Comparison of ENCODE assay signal across 8 cellular contexts in the genomic region with DNA sequence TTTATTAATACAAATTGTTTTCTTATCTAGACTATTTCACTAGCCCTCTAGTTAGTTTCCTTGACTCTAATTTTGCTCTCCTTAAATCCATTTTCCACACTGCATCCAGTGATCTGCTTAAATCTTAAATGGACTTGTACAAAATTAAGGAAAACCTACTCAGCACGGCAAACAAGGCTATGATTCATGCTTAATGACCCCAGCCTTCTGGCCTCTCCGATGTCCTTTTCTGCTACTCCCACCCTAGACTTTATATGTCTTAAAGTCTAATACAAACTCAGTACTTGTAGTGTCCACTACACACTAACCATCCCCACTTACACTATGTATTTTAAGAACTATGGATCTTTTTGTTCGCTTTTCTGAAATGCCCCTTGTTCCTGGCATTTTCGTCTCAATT. TPM values are rescaled to one million over a fixed set of nuclear protein-coding genes. Genes with fewer than 3 reads are reported as not detected.
DNase-seq lines count a peak whose midpoint lies in the region; ATAC-seq and TF ChIP-seq lines count a peak whose summit lies in the region.

No MANE protein-coding gene starts in this region.

- no peaks in the 10 kb centered on the region for H3K36me3 ChIP-seq in transverse colon

- no peak for TF ChIP-seq CTCF in activated CD8-positive, alpha-beta T cell treated with anti-CD3 and anti-CD28 coated beads for 36 hours (IDR thresholded peaks at IDR 0.05)
- no peak for TF ChIP-seq CTCF in transverse colon (IDR thresholded peaks at IDR 0.05)

- no peaks in the 10 kb centered on the region for H3K9me3 Mint-ChIP-seq in activated T-cell treated with anti-CD3 and anti-CD28 coated beads, Interleukin-2, amount 50 U/mL, for 72 hours
- H3K9me3 Mint-ChIP-seq in activated CD8-positive, alpha-beta T cell treated with anti-CD3 and anti-CD28 coated beads for 36 hours: no peaks in the 10 kb centered on the region

- intact Hi-C loops in activated CD8-positive, alpha-beta T cell treated with anti-CD3 and anti-CD28 coated beads for 36 hours (cut with micrococcal nuclease): no loop called here
- intact Hi-C loops in transverse colon (cut with DNase I; ENCODE audit: low total_unique reads): no loop called here

- DNase-seq in activated T-cell treated with anti-CD3 and anti-CD28 coated beads, Interleukin-2, amount 50 U/mL, for 72 hours: no peak
- DNase-seq in activated T-cell treated with anti-CD3 and anti-CD28 coated beads, Interleukin-2, amount 50 U/mL, for 1 hour: no peak
- no peak for DNase-seq in activated CD8-positive, alpha-beta T cell treated with anti-CD3 and anti-CD28 coated beads for 36 hours
- DNase-seq in iris pigment epithelial cell (ENCODE audit: low read depth) (peak; percentile 56), transverse colon (no peak), HT-29 (ENCODE audit: low spot score) (no peak), cerebellum (ENCODE audit: low spot score) (no peak), NOMO-1 (lab: John Stamatoyannopoulos, UW; ENCODE audit: unreplicated experiment in 2 of 2) (no peak)

- ATAC-seq in activated T-cell treated with anti-CD3 and anti-CD28 coated beads, Interleukin-2, amount 50 U/mL, for 72 hours (replicated peaks in 1 of 2): no peak
- ATAC-seq in activated CD8-positive, alpha-beta T cell treated with anti-CD3 and anti-CD28 coated beads for 36 hours: no peak

- H3K36me3 Mint-ChIP-seq in activated T-cell treated with anti-CD3 and anti-CD28 coated beads, Interleukin-2, amount 50 U/mL, for 72 hours (ENCODE audit: insufficient read depth in 2 of 2): peaks cover 14 to 16% of the 10 kb centered on the region in 2 donors
- H3K36me3 Mint-ChIP-seq in activated CD8-positive, alpha-beta T cell treated with anti-CD3 and anti-CD28 coated beads for 36 hours (ENCODE audit: low read depth): peaks cover 31% of the 10 kb centered on the region

- no peak for TF ChIP-seq EP300 in transverse colon (IDR thresholded peaks at IDR 0.05; ENCODE audit: low read depth)

- in situ Hi-C loops in transverse colon (cut with MboI; ENCODE audit: low pct_ligation_motif_present in 1 of 4, low pct_unique_long_range_greater_than_20kb in 1 of 4, low sequenced_read_pairs in 3 of 4): no loop called here

- peaks cover 70% of the 10 kb centered on the region for H3K4me1 Mint-ChIP-seq in activated T-cell treated with anti-CD3 and anti-CD28 coated beads, Interleukin-2, amount 50 U/mL, for 72 hours (ENCODE audit: low read depth)
- H3K4me1 Mint-ChIP-seq in activated CD8-positive, alpha-beta T cell treated with anti-CD3 and anti-CD28 coated beads for 36 hours (ENCODE audit: low read depth): peaks cover 48% of the 10 kb centered on the region

- H3K27me3 Mint-ChIP-seq in activated T-cell treated with anti-CD3 and anti-CD28 coated beads, Interleukin-2, amount 50 U/mL, for 72 hours (ENCODE audit: low read depth): no peaks in the 10 kb centered on the region
- no peaks in the 10 kb centered on the region for H3K27me3 Mint-ChIP-seq in activated CD8-positive, alpha-beta T cell treated with anti-CD3 and anti-CD28 coated beads for 36 hours

- WGBS in transverse colon (ENCODE audit: low coverage in 1 of 2), 2 donors: 26 to 28% methylated on average over 4 of the region's 4 CpGs

- peak overlapping the region; percentile 85 for H3K27ac Mint-ChIP-seq in activated T-cell treated with anti-CD3 and anti-CD28 coated beads, Interleukin-2, amount 50 U/mL, for 72 hours
- H3K27ac Mint-ChIP-seq in activated CD8-positive, alpha-beta T cell treated with anti-CD3 and anti-CD28 coated beads for 36 hours: peak overlapping the region; percentile 100

- peak overlapping the region; percentile 85 to 99 for H3K4me3 Mint-ChIP-seq in activated T-cell treated with anti-CD3 and anti-CD28 coated beads, Interleukin-2, amount 50 U/mL, for 72 hours
- H3K4me3 Mint-ChIP-seq in activated CD8-positive, alpha-beta T cell treated with anti-CD3 and anti-CD28 coated beads for 36 hours: peak overlapping the region; percentile 89

- no peak for TF ChIP-seq POLR2A in transverse colon (IDR thresholded peaks at IDR 0.05)

- no peaks in the 10 kb centered on the region for H3K9me3 ChIP-seq in transverse colon

- peak overlapping the region in 3 of 4 donors; percentile 3 to 100 (median 99) for H3K27ac ChIP-seq in transverse colon

- H3K27me3 ChIP-seq in transverse colon: no peaks in the 10 kb centered on the region

- POLR2A ChIA-PET in activated CD8-positive, alpha-beta T cell treated with anti-CD3 and anti-CD28 coated beads for 36 hours (lab: Charles Lee): no interaction called here

- H3K4me1 ChIP-seq in transverse colon: peaks cover 9 to 44% (median 18%) of the 10 kb centered on the region in 4 donors

- CTCF ChIA-PET in activated CD8-positive, alpha-beta T cell treated with anti-CD3 and anti-CD28 coated beads for 36 hours (lab: Charles Lee): interaction anchor here (1.4 kb wide), 1 partner anchor 98 kb away, joined by 5 read pairs; no protein-coding TSS in a partner anchor

- peak overlapping the region in 3 of 4 donors; percentile 67 to 80 (median 78) for H3K4me3 ChIP-seq in transverse colon

RNA-seq across cellular contexts. Expression of gene TMED5, which starts 2.2 kb away (rescaled TPM):
- total RNA-seq in activated T-cell treated with anti-CD3 and anti-CD28 coated beads, Interleukin-2, amount 50 U/mL, for 72 hours: 10 to 100 TPM; 50.2 to 65.3 TPM
- total RNA-seq in activated CD8-positive, alpha-beta T cell treated with anti-CD3 and anti-CD28 coated beads for 36 hours: 10 to 100 TPM; 29.2 to 31.6 TPM
- total RNA-seq in transverse colon (10 to 100 TPM; 15.0 to 97.3 (median 43.3) TPM), cerebellum (34.2 TPM)
- 40.3 and 47.1 TPM in 2 replicates for total RNA-seq in HT-29 (2014; rRNA removed; shearing (Covaris generic))

RNA-seq across cellular contexts. Expression of gene CCDC18, which starts 2.5 kb away (rescaled TPM):
- 10 to 100 TPM; 27.0 to 30.1 TPM for total RNA-seq in activated T-cell treated with anti-CD3 and anti-CD28 coated beads, Interleukin-2, amount 50 U/mL, for 72 hours
- total RNA-seq in activated CD8-positive, alpha-beta T cell treated with anti-CD3 and anti-CD28 coated beads for 36 hours: 10 to 100 TPM; 21.8 to 24.6 TPM
- total RNA-seq in transverse colon (1 to 10 TPM; 1.5 to 5.1 (median 2.8) TPM), cerebellum (12.6 TPM)
- 4.7 and 9.0 TPM in 2 replicates for total RNA-seq in HT-29 (2014; rRNA removed; shearing (Covaris generic))
